ENCODE assay signal across 1 cellular context in the genomic region with DNA sequence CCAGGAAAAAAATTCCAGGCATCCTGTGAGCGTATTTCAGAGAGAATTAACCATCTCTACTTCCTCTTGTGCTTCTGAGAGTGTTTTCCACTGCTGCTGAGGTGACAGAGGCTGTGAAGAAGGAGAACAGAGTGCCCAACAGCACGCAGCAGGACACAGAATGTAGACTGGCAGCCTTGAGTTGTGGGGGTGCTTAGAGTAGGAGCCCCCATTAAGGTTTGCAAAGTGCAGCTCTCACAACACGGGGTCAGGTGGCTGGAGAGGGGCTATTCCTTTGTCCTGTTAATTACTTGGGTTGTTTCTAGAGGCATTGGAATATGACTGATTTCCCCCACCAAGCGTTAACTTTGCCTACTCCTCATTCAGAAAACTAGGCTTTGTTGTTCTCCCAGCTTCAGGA.
TF ChIP-seq lines count a peak whose summit lies in the region.

No MANE protein-coding gene starts in this region.

TF ChIP-seq in GM23338, 12 proteins besides CTCF, POLR2A, EP300 and RAD21 (continued from another document):
- TF ChIP-seq, protein P1, sequence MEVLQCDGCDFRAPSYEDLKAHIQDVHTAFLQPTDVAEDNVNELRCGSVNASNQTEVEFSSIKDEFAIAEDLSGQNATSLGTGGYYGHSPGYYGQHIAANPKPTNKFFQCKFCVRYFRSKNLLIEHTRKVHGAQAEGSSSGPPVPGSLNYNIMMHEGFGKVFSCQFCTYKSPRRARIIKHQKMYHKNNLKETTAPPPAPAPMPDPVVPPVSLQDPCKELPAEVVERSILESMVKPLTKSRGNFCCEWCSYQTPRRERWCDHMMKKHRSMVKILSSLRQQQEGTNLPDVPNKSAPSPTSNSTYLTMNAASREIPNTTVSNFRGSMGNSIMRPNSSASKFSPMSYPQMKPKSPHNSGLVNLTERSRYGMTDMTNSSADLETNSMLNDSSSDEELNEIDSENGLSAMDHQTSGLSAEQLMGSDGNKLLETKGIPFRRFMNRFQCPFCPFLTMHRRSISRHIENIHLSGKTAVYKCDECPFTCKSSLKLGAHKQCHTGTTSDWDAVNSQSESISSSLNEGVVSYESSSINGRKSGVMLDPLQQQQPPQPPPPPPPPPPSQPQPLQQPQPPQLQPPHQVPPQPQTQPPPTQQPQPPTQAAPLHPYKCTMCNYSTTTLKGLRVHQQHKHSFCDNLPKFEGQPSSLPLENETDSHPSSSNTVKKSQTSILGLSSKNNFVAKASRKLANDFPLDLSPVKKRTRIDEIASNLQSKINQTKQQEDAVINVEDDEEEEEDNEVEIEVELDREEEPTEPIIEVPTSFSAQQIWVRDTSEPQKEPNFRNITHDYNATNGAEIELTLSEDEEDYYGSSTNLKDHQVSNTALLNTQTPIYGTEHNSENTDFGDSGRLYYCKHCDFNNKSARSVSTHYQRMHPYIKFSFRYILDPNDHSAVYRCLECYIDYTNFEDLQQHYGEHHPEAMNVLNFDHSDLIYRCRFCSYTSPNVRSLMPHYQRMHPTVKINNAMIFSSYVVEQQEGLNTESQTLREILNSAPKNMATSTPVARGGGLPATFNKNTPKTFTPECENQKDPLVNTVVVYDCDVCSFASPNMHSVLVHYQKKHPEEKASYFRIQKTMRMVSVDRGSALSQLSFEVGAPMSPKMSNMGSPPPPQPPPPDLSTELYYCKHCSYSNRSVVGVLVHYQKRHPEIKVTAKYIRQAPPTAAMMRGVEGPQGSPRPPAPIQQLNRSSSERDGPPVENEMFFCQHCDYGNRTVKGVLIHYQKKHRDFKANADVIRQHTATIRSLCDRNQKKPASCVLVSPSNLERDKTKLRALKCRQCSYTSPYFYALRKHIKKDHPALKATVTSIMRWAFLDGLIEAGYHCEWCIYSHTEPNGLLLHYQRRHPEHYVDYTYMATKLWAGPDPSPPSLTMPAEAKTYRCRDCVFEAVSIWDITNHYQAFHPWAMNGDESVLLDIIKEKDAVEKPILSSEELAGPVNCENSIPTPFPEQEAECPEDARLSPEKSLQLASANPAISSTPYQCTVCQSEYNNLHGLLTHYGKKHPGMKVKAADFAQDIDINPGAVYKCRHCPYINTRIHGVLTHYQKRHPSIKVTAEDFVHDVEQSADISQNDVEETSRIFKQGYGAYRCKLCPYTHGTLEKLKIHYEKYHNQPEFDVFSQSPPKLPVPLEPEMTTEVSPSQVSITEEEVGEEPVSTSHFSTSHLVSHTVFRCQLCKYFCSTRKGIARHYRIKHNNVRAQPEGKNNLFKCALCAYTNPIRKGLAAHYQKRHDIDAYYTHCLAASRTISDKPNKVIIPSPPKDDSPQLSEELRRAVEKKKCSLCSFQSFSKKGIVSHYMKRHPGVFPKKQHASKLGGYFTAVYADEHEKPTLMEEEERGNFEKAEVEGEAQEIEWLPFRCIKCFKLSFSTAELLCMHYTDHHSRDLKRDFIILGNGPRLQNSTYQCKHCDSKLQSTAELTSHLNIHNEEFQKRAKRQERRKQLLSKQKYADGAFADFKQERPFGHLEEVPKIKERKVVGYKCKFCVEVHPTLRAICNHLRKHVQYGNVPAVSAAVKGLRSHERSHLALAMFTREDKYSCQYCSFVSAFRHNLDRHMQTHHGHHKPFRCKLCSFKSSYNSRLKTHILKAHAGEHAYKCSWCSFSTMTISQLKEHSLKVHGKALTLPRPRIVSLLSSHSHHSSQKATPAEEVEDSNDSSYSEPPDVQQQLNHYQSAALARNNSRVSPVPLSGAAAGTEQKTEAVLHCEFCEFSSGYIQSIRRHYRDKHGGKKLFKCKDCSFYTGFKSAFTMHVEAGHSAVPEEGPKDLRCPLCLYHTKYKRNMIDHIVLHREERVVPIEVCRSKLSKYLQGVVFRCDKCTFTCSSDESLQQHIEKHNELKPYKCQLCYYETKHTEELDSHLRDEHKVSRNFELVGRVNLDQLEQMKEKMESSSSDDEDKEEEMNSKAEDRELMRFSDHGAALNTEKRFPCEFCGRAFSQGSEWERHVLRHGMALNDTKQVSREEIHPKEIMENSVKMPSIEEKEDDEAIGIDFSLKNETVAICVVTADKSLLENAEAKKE (CRISPR knock-in tag; IDR thresholded peaks at IDR 0.05), result no peak; the same call in 1 of the 2 replicates
- TF ChIP-seq STAT1 (IDR thresholded peaks at IDR 0.05; ENCODE audit: unreplicated experiment), result no peak
- no peak for TF ChIP-seq EZH2 (IDR thresholded peaks at IDR 0.05; ENCODE audit: low read depth, unreplicated experiment)
- TF ChIP-seq, protein P2, sequence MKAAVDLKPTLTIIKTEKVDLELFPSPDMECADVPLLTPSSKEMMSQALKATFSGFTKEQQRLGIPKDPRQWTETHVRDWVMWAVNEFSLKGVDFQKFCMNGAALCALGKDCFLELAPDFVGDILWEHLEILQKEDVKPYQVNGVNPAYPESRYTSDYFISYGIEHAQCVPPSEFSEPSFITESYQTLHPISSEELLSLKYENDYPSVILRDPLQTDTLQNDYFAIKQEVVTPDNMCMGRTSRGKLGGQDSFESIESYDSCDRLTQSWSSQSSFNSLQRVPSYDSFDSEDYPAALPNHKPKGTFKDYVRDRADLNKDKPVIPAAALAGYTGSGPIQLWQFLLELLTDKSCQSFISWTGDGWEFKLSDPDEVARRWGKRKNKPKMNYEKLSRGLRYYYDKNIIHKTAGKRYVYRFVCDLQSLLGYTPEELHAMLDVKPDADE (IDR thresholded peaks at IDR 0.05), result no peak
- TF ChIP-seq, protein P3, sequence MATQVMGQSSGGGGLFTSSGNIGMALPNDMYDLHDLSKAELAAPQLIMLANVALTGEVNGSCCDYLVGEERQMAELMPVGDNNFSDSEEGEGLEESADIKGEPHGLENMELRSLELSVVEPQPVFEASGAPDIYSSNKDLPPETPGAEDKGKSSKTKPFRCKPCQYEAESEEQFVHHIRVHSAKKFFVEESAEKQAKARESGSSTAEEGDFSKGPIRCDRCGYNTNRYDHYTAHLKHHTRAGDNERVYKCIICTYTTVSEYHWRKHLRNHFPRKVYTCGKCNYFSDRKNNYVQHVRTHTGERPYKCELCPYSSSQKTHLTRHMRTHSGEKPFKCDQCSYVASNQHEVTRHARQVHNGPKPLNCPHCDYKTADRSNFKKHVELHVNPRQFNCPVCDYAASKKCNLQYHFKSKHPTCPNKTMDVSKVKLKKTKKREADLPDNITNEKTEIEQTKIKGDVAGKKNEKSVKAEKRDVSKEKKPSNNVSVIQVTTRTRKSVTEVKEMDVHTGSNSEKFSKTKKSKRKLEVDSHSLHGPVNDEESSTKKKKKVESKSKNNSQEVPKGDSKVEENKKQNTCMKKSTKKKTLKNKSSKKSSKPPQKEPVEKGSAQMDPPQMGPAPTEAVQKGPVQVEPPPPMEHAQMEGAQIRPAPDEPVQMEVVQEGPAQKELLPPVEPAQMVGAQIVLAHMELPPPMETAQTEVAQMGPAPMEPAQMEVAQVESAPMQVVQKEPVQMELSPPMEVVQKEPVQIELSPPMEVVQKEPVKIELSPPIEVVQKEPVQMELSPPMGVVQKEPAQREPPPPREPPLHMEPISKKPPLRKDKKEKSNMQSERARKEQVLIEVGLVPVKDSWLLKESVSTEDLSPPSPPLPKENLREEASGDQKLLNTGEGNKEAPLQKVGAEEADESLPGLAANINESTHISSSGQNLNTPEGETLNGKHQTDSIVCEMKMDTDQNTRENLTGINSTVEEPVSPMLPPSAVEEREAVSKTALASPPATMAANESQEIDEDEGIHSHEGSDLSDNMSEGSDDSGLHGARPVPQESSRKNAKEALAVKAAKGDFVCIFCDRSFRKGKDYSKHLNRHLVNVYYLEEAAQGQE (IDR thresholded peaks at IDR 0.05; ENCODE audit: unreplicated experiment), result no peak
